ENCODE assay signal across 27 cellular contexts in genomic region chr19:22519152-22519551, GRCh38.
"Had no signal": no experiment of that assay in that cellular context is flagged by ENCODE, and none has a peak within 500 bp of the region (broad histone marks: within the 10 kb centered on the region; RNA-seq: fewer than 3 reads in every experiment).

No MANE protein-coding gene starts in this region.

- H3K4me1 ChIP-seq: stomach, suprapubic skin, testis, thyroid gland, tibial artery, tibial nerve, transverse colon, upper lobe of left lung, uterus, vagina had no signal

- H3K27me3 ChIP-seq: stomach, suprapubic skin, testis, thyroid gland, tibial artery, tibial nerve, transverse colon, upper lobe of left lung, uterus, vagina had no signal

- H3K36me3 ChIP-seq: stomach, suprapubic skin, thoracic aorta, thyroid gland, tibial nerve, transverse colon, upper lobe of left lung, uterus, vagina had no signal

- H3K9me3 ChIP-seq: testis, thoracic aorta, thyroid gland, uterus, vagina had no signal

- H3K4me3 Mint-ChIP-seq: stimulated activated effector memory CD8-positive, alpha-beta T cell treated with anti-CD3 and anti-CD28 coated beads, Interleukin-12 subunit alpha, Interleukin-12 subunit beta, amount 100 ng/mL, for 72 hours; stimulated activated memory B cell treated with anti-CD40 and anti-IgM and Interleukin-4, amounts not matched to agents 10 μg/mL and 1 μg/mL and 100 μg/mL, for 72 hours; stimulated activated naive B cell treated with anti-CD40 and anti-IgM and Interleukin-4, amounts not matched to agents 10 μg/mL and 1 μg/mL and 100 μg/mL, for 72 hours; stimulated activated naive CD8-positive, alpha-beta T cell treated with anti-CD3 and anti-CD28 coated beads, Interleukin-15, amount 100 ng/mL, for 72 hours; stimulated activated naive CD8-positive, alpha-beta T cell treated with anti-CD3 and anti-CD28 coated beads, Interleukin-15, Interleukin-2, amounts not matched to agents 100 ng/mL and 50 ng/mL, for 24 hours; type B pancreatic cell had no signal

- DNase-seq: stimulated activated CD4-positive, alpha-beta T cell treated with anti-CD3 and anti-CD28 coated beads, Interleukin-2, amount 100 ng/mL, for 48 hours; stimulated activated CD4-positive, alpha-beta T cell treated with anti-CD3 and anti-CD28 coated beads, Interleukin-4, amount 100 ng/mL, for 1 hour; stimulated activated CD4-positive, alpha-beta T cell treated with anti-CD3 and anti-CD28 coated beads, Interleukin-4, amount 100 ng/mL, for 24 hours; stimulated activated CD4-positive, alpha-beta T cell treated with anti-CD3 and anti-CD28 coated beads, Interleukin-4, amount 100 ng/mL, for 4 hours; stimulated activated CD8-positive, alpha-beta memory T cell treated with anti-CD3 and anti-CD28 coated beads, Interleukin-4, amount 100 ng/mL, for 48 hours; stimulated activated naive B cell treated with anti-CD40 and anti-IgM and Interleukin-4, amounts not matched to agents 10 μg/mL and 1 μg/mL and 100 μg/mL, for 72 hours; stimulated activated naive CD4-positive, alpha-beta T cell; stimulated activated naive CD4-positive, alpha-beta T cell treated with Interleukin-2 at 50 U/mL for 16 hours; stimulated activated naive CD8-positive, alpha-beta T cell treated with anti-CD3 and anti-CD28 coated beads, Interleukin-15, amount 100 ng/mL, for 72 hours; stimulated activated naive CD8-positive, alpha-beta T cell treated with anti-CD3 and anti-CD28 coated beads, Interleukin-15, Interleukin-2, amounts not matched to agents 100 U/mL and 50 U/mL, for 24 hours; stomach; substantia nigra; testis; thyroid gland; tibial artery; transverse colon; trophoblast cell; upper lobe of left lung; uterus had no signal

- H3K27ac ChIP-seq: stomach, suprapubic skin, testis, thoracic aorta, thyroid gland, tibial artery, tibial nerve, transverse colon, upper lobe of left lung, uterus, vagina had no signal

- H3K36me3 Mint-ChIP-seq: stimulated activated effector memory CD8-positive, alpha-beta T cell treated with anti-CD3 and anti-CD28 coated beads, Interleukin-12 subunit alpha, Interleukin-12 subunit beta, amount 100 ng/mL, for 72 hours; stimulated activated memory B cell treated with anti-CD40 and anti-IgM and Interleukin-4, amounts not matched to agents 10 μg/mL and 1 μg/mL and 100 μg/mL, for 72 hours; type B pancreatic cell had no signal

- H3K4me1 Mint-ChIP-seq: stimulated activated effector memory CD8-positive, alpha-beta T cell treated with anti-CD3 and anti-CD28 coated beads, Interleukin-12 subunit alpha, Interleukin-12 subunit beta, amount 100 ng/mL, for 72 hours; stimulated activated memory B cell treated with anti-CD40 and anti-IgM and Interleukin-4, amounts not matched to agents 10 μg/mL and 1 μg/mL and 100 μg/mL, for 72 hours; stimulated activated naive B cell treated with anti-CD40 and anti-IgM and Interleukin-4, amounts not matched to agents 10 μg/mL and 1 μg/mL and 100 μg/mL, for 72 hours; stimulated activated naive CD8-positive, alpha-beta T cell treated with anti-CD3 and anti-CD28 coated beads, Interleukin-15, amount 100 ng/mL, for 72 hours had no signal

- H3K4me3 ChIP-seq: stomach, suprapubic skin, thyroid gland, tibial artery, tibial nerve, transverse colon, upper lobe of left lung, uterus, vagina had no signal

- ATAC-seq: stimulated activated effector memory CD8-positive, alpha-beta T cell treated with anti-CD3 and anti-CD28 coated beads, Interleukin-12 subunit alpha, Interleukin-12 subunit beta, amount 100 ng/mL, for 72 hours; stimulated activated memory B cell treated with anti-CD40 and anti-IgM and Interleukin-4, amounts not matched to agents 10 μg/mL and 1 μg/mL and 100 μg/mL, for 72 hours; stimulated activated naive B cell treated with anti-CD40 and anti-IgM and Interleukin-4, amounts not matched to agents 10 μg/mL and 1 μg/mL and 100 μg/mL, for 72 hours; stimulated activated naive CD8-positive, alpha-beta T cell treated with anti-CD3 and anti-CD28 coated beads, Interleukin-15, amount 100 ng/mL, for 72 hours; stimulated activated naive CD8-positive, alpha-beta T cell treated with anti-CD3 and anti-CD28 coated beads, Interleukin-15, Interleukin-2, amounts not matched to agents 100 U/mL and 50 U/mL, for 24 hours had no signal

- H3K27me3 Mint-ChIP-seq: stimulated activated naive B cell treated with anti-CD40 and anti-IgM and Interleukin-4, amounts not matched to agents 10 μg/mL and 1 μg/mL and 100 μg/mL, for 72 hours; stimulated activated naive CD8-positive, alpha-beta T cell treated with anti-CD3 and anti-CD28 coated beads, Interleukin-15, amount 100 ng/mL, for 72 hours; stimulated activated naive CD8-positive, alpha-beta T cell treated with anti-CD3 and anti-CD28 coated beads, Interleukin-15, Interleukin-2, amounts not matched to agents 100 ng/mL and 50 ng/mL, for 24 hours; type B pancreatic cell had no signal

- H3K27ac Mint-ChIP-seq: stimulated activated effector memory CD8-positive, alpha-beta T cell treated with anti-CD3 and anti-CD28 coated beads, Interleukin-12 subunit alpha, Interleukin-12 subunit beta, amount 100 ng/mL, for 72 hours; stimulated activated memory B cell treated with anti-CD40 and anti-IgM and Interleukin-4, amounts not matched to agents 10 μg/mL and 1 μg/mL and 100 μg/mL, for 72 hours; stimulated activated naive B cell treated with anti-CD40 and anti-IgM and Interleukin-4, amounts not matched to agents 10 μg/mL and 1 μg/mL and 100 μg/mL, for 72 hours; stimulated activated naive CD8-positive, alpha-beta T cell treated with anti-CD3 and anti-CD28 coated beads, Interleukin-15, amount 100 ng/mL, for 72 hours; stimulated activated naive CD8-positive, alpha-beta T cell treated with anti-CD3 and anti-CD28 coated beads, Interleukin-15, Interleukin-2, amounts not matched to agents 100 ng/mL and 50 ng/mL, for 24 hours; type B pancreatic cell had no signal
